8 cellular contexts compared by ENCODE assay signal in genomic region chr12:71685312-71685906, GRCh38. TPM values are rescaled to one million over a fixed set of nuclear protein-coding genes. Genes with fewer than 3 reads are reported as not detected.
DNase-seq lines count a peak whose midpoint lies in the region; FAIRE-seq and TF ChIP-seq lines count a peak whose summit lies in the region.

No MANE protein-coding gene starts in this region.

- FAIRE-seq in bronchial epithelial cell (lab: Jason Lieb, UNC), result no peak

- peak overlapping the region; percentile 87 for H3K9ac ChIP-seq in HUES64 (ENCODE audit: low read depth, low read length)

- H2AFZ ChIP-seq in ACC112 (ENCODE audit: low read length, unreplicated experiment), result peak overlapping the region; percentile 35

- WGBS in HUES64, result 89% methylated on average over 17 of the region's 19 CpGs
- 92 to 93% methylated on average over 15 to 16 of the region's 19 CpGs for WGBS in mesodermal cell (ENCODE audit: insufficient coverage in 2 of 2), 2 experiments

- H3K36me3 ChIP-seq in ACC112 (ENCODE audit: insufficient read depth, low read length) (no peaks in the 10 kb centered on the region), HUES64 (ENCODE audit: insufficient read depth, low read length) (no peaks in the 10 kb centered on the region), bronchial epithelial cell (ENCODE audit: control insufficient read depth, insufficient read depth, low read length) (no peaks in the 10 kb centered on the region), mesodermal cell (ENCODE audit: control insufficient read depth, insufficient read depth, low read length) (peaks cover 5% of the 10 kb centered on the region)

- peak overlapping the region; percentile 59 for H3K27ac ChIP-seq in ACC112 (ENCODE audit: low read depth, low read length)
- peak overlapping the region; percentile 92 for H3K27ac ChIP-seq in HUES64 (ENCODE audit: low read depth, low read length)
- H3K27ac ChIP-seq in mesodermal cell (ENCODE audit: low read depth, low read length, severe bottlenecking), result peak overlapping the region; percentile 93

- no peak for TF ChIP-seq CTCF in bronchial epithelial cell (IDR thresholded peaks at IDR 0.05; ENCODE audit: insufficient read depth, low read length, severe bottlenecking)

- H3K27me3 ChIP-seq in ACC112 (ENCODE audit: insufficient read depth, low read length) (no peaks in the 10 kb centered on the region), HUES64 (ENCODE audit: insufficient read depth, low read length) (no peaks in the 10 kb centered on the region), bronchial epithelial cell (ENCODE audit: control insufficient read depth, insufficient read depth, low read length) (no peaks in the 10 kb centered on the region)

- peak overlapping the region; percentile 78 for H3K4me3 ChIP-seq in ACC112 (ENCODE audit: low read depth, low read length)
- H3K4me3 ChIP-seq in HUES64 (ENCODE audit: low read length), result peak overlapping the region; percentile 68
- H3K4me3 ChIP-seq in bronchial epithelial cell (ENCODE audit: low read depth, low read length), result peak overlapping the region; percentile 58
- H3K4me3 ChIP-seq in mesodermal cell (ENCODE audit: extremely low read depth, insufficient read depth, low read length, poor library complexity, severe bottlenecking), result peak overlapping the region; percentile 62

- DNase-seq in bronchial epithelial cell (ENCODE audit: low read depth) (no peak), D341Med (ENCODE audit: low spot score) (no peak), retina (no peak), NCI-H1092 treated with DMSO at 0.1 percent for 48 hours (lab: John Stamatoyannopoulos, UW) (no peak), NCI-H2029 (lab: John Stamatoyannopoulos, UW) (no peak)

- peaks cover 10% of the 10 kb centered on the region for H3K4me1 ChIP-seq in ACC112 (ENCODE audit: control insufficient read depth, insufficient read depth, low read length, unreplicated experiment)
- H3K4me1 ChIP-seq in HUES64 (ENCODE audit: insufficient read depth, low read length), result peaks cover 3% of the 10 kb centered on the region; the same call in 1 of the 2 replicates
- H3K4me1 ChIP-seq in mesodermal cell (ENCODE audit: control insufficient read depth, insufficient read depth, low read length, poor library complexity, severe bottlenecking), result no peaks in the 10 kb centered on the region

- peaks cover 9% of the 10 kb centered on the region for H3K79me2 ChIP-seq in ACC112 (ENCODE audit: control insufficient read depth, insufficient read depth, low read length, unreplicated experiment)

- H3K9me3 ChIP-seq in HUES64 (ENCODE audit: insufficient read depth, low read depth, low read length), result no peaks in the 10 kb centered on the region
- H3K9me3 ChIP-seq in mesodermal cell (ENCODE audit: control insufficient read depth, low read length), result no peaks in the 10 kb centered on the region

RNA-seq across cellular contexts. Expression of gene TMEM19, which starts 0.5 kb away (rescaled TPM):
- 14.5 TPM for polyA plus RNA-seq in HUES64 (2013, experiment 1 of 2)
- 10.1 TPM for polyA plus RNA-seq in HUES64 (2013, experiment 2 of 2)
- 37.6 and 40.3 TPM in 2 replicates for total RNA-seq in bronchial epithelial cell
- polyA plus RNA-seq in mesodermal cell (2013, experiment 1 of 2), result 14.4 TPM
- polyA plus RNA-seq in mesodermal cell (2013, experiment 2 of 2), result 14.6 TPM

RNA-seq across cellular contexts. Expression of gene THAP2, which starts 21.3 kb away (rescaled TPM):
- polyA plus RNA-seq in HUES64 (2013, experiment 1 of 2), result 5.0 TPM
- polyA plus RNA-seq in HUES64 (2013, experiment 2 of 2), result 7.8 TPM
- 2.6 and 4.2 TPM in 2 replicates for total RNA-seq in bronchial epithelial cell
- polyA plus RNA-seq in mesodermal cell (2013, experiment 1 of 2), result 9.4 TPM
- polyA plus RNA-seq in mesodermal cell (2013, experiment 2 of 2), result 13.4 TPM

RNA-seq across cellular contexts. Expression of gene ZFC3H1, which starts 21.8 kb away (rescaled TPM):
- 11.0 TPM for polyA plus RNA-seq in HUES64 (2013, experiment 1 of 2)
- polyA plus RNA-seq in HUES64 (2013, experiment 2 of 2), result 13.0 TPM
- 22.1 and 23.0 TPM in 2 replicates for total RNA-seq in bronchial epithelial cell
- polyA plus RNA-seq in mesodermal cell (2013, experiment 1 of 2), result 31.1 TPM
- 37.2 TPM for polyA plus RNA-seq in mesodermal cell (2013, experiment 2 of 2)
